3 cellular contexts compared by ENCODE assay signal in the genomic region with DNA sequence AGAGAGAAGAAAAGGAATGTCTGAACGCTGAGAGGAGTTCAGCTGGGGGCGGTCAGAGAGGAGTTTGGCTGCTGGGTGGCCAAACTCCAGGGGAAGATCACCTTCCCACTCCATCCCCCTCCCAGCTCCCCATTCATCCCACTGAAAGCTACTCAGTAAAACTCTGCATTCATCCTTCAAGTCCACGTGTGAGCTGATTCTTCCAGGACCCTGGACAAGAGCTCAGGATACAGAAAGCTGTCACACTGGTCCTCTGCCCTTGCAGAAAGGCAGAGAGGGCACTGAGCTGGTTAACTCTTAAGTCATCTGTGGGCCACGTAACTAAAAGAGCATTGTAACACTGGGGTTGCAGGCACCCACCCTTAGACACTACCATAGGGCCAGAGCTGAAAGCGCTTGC.
TF ChIP-seq lines count a peak whose summit lies in the region.

No MANE protein-coding gene starts in this region.

TF ChIP-seq in A549, 52 proteins besides CTCF, POLR2A, EP300 and RAD21 (continued from another document):
- TF ChIP-seq, protein P1, sequence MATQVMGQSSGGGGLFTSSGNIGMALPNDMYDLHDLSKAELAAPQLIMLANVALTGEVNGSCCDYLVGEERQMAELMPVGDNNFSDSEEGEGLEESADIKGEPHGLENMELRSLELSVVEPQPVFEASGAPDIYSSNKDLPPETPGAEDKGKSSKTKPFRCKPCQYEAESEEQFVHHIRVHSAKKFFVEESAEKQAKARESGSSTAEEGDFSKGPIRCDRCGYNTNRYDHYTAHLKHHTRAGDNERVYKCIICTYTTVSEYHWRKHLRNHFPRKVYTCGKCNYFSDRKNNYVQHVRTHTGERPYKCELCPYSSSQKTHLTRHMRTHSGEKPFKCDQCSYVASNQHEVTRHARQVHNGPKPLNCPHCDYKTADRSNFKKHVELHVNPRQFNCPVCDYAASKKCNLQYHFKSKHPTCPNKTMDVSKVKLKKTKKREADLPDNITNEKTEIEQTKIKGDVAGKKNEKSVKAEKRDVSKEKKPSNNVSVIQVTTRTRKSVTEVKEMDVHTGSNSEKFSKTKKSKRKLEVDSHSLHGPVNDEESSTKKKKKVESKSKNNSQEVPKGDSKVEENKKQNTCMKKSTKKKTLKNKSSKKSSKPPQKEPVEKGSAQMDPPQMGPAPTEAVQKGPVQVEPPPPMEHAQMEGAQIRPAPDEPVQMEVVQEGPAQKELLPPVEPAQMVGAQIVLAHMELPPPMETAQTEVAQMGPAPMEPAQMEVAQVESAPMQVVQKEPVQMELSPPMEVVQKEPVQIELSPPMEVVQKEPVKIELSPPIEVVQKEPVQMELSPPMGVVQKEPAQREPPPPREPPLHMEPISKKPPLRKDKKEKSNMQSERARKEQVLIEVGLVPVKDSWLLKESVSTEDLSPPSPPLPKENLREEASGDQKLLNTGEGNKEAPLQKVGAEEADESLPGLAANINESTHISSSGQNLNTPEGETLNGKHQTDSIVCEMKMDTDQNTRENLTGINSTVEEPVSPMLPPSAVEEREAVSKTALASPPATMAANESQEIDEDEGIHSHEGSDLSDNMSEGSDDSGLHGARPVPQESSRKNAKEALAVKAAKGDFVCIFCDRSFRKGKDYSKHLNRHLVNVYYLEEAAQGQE (IDR thresholded peaks at IDR 0.05) = peak; percentile 74
- TF ChIP-seq, protein P2, sequence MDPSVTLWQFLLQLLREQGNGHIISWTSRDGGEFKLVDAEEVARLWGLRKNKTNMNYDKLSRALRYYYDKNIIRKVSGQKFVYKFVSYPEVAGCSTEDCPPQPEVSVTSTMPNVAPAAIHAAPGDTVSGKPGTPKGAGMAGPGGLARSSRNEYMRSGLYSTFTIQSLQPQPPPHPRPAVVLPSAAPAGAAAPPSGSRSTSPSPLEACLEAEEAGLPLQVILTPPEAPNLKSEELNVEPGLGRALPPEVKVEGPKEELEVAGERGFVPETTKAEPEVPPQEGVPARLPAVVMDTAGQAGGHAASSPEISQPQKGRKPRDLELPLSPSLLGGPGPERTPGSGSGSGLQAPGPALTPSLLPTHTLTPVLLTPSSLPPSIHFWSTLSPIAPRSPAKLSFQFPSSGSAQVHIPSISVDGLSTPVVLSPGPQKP (IDR thresholded peaks at IDR 0.05; ENCODE audit: low read depth, low read length) = no peak
- TF ChIP-seq HOXA7 (CRISPR knock-in tag; IDR thresholded peaks at IDR 0.05) = no peak
- no peak for TF ChIP-seq KDM5A (IDR thresholded peaks at IDR 0.05)
- no peak for TF ChIP-seq RARB (CRISPR knock-in tag; IDR thresholded peaks at IDR 0.05)
- no peak for TF ChIP-seq EHF (CRISPR knock-in tag; IDR thresholded peaks at IDR 0.05)

TF ChIP-seq in GM23338, 12 proteins besides CTCF, POLR2A, EP300 and RAD21 (continued from another document):
- TF ChIP-seq, protein P3, sequence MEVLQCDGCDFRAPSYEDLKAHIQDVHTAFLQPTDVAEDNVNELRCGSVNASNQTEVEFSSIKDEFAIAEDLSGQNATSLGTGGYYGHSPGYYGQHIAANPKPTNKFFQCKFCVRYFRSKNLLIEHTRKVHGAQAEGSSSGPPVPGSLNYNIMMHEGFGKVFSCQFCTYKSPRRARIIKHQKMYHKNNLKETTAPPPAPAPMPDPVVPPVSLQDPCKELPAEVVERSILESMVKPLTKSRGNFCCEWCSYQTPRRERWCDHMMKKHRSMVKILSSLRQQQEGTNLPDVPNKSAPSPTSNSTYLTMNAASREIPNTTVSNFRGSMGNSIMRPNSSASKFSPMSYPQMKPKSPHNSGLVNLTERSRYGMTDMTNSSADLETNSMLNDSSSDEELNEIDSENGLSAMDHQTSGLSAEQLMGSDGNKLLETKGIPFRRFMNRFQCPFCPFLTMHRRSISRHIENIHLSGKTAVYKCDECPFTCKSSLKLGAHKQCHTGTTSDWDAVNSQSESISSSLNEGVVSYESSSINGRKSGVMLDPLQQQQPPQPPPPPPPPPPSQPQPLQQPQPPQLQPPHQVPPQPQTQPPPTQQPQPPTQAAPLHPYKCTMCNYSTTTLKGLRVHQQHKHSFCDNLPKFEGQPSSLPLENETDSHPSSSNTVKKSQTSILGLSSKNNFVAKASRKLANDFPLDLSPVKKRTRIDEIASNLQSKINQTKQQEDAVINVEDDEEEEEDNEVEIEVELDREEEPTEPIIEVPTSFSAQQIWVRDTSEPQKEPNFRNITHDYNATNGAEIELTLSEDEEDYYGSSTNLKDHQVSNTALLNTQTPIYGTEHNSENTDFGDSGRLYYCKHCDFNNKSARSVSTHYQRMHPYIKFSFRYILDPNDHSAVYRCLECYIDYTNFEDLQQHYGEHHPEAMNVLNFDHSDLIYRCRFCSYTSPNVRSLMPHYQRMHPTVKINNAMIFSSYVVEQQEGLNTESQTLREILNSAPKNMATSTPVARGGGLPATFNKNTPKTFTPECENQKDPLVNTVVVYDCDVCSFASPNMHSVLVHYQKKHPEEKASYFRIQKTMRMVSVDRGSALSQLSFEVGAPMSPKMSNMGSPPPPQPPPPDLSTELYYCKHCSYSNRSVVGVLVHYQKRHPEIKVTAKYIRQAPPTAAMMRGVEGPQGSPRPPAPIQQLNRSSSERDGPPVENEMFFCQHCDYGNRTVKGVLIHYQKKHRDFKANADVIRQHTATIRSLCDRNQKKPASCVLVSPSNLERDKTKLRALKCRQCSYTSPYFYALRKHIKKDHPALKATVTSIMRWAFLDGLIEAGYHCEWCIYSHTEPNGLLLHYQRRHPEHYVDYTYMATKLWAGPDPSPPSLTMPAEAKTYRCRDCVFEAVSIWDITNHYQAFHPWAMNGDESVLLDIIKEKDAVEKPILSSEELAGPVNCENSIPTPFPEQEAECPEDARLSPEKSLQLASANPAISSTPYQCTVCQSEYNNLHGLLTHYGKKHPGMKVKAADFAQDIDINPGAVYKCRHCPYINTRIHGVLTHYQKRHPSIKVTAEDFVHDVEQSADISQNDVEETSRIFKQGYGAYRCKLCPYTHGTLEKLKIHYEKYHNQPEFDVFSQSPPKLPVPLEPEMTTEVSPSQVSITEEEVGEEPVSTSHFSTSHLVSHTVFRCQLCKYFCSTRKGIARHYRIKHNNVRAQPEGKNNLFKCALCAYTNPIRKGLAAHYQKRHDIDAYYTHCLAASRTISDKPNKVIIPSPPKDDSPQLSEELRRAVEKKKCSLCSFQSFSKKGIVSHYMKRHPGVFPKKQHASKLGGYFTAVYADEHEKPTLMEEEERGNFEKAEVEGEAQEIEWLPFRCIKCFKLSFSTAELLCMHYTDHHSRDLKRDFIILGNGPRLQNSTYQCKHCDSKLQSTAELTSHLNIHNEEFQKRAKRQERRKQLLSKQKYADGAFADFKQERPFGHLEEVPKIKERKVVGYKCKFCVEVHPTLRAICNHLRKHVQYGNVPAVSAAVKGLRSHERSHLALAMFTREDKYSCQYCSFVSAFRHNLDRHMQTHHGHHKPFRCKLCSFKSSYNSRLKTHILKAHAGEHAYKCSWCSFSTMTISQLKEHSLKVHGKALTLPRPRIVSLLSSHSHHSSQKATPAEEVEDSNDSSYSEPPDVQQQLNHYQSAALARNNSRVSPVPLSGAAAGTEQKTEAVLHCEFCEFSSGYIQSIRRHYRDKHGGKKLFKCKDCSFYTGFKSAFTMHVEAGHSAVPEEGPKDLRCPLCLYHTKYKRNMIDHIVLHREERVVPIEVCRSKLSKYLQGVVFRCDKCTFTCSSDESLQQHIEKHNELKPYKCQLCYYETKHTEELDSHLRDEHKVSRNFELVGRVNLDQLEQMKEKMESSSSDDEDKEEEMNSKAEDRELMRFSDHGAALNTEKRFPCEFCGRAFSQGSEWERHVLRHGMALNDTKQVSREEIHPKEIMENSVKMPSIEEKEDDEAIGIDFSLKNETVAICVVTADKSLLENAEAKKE (CRISPR knock-in tag; IDR thresholded peaks at IDR 0.05) = no peak
- TF ChIP-seq, protein P1 (IDR thresholded peaks at IDR 0.05; ENCODE audit: unreplicated experiment) = peak; percentile 63

TF ChIP-seq in PFSK-1, 5 proteins besides CTCF, POLR2A, EP300 and RAD21 (continued from another document):
- TF ChIP-seq, protein P1 (IDR thresholded peaks at IDR 0.05; ENCODE audit: insufficient read depth in 1 of 2, low read depth in 2 of 2, low read length in 2 of 2) = peak; percentile 31 to 86; a peak in 2 of 4 replicates
